ENCODE assay signal across 15 cellular contexts in the genomic region with DNA sequence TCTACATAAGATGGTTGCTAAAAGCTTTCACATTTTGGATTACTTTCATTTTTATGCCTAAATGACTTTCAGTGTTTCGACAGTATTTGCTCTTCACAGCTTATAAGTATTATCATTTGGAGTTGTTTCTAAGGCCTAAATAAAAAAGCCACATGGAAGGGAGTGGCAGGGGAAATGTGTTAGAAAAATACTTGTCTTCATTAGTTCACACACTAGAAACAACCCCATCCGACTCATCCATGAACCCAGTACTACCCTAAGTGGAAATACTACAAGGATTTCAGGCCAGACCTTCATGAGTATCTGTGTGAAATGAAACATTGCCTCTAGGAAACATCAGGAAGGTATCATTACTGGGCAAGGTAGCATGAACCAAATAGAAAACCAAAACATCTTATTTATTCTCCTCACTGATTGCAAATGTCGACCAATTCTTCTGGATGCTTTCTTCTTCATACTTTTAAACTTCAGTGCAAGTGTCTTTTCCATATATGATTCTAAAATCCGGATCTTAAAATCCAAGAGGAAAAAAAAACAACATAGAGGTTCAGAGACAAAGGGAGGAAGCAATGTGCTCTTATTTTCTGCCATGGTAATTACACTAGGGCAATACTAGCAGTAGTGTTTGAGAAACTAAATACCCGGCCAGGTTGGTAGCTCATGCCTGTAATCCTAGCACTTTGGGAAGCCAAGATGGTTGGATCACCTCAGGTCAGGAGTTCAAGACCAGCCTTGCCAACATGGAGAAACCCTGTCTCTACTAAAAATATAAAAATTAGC.
DNase-seq lines count a peak whose midpoint lies in the region; ATAC-seq and TF ChIP-seq lines count a peak whose summit lies in the region.
"Had no signal": no experiment of that assay in that cellular context is flagged by ENCODE, and none has a peak within 500 bp of the region (broad histone marks: within the 10 kb centered on the region; RNA-seq: fewer than 3 reads in every experiment).

No MANE protein-coding gene starts in this region.

- no peak overlapping the region for H2AFZ ChIP-seq in GM23338

- no TSS peak for BruUV-seq in Panc1 (replicated peaks; lab: Mats Ljungman, UMichigan)

- POLR2A ChIA-PET in Panc1 (lab: Charles Lee) = no interaction called here

- no peaks in the 10 kb centered on the region for H3K36me3 Mint-ChIP-seq in GM23338 (ENCODE audit: low read depth)
- H3K36me3 Mint-ChIP-seq: stimulated activated effector memory CD8-positive, alpha-beta T cell treated with anti-CD3 and anti-CD28 coated beads, Interleukin-12 subunit alpha, Interleukin-12 subunit beta, amount 100 ng/mL, for 72 hours had no signal

- peaks cover 2% of the 10 kb centered on the region; the same call in 1 of the 3 replicates for H3K9me3 Mint-ChIP-seq in GM23338
- H3K9me3 Mint-ChIP-seq: stimulated activated effector memory CD8-positive, alpha-beta T cell treated with anti-CD3 and anti-CD28 coated beads, Interleukin-12 subunit alpha, Interleukin-12 subunit beta, amount 100 ng/mL, for 72 hours had no signal

- H3K9me2 ChIP-seq in GM23338 (ENCODE audit: insufficient read depth) = no peaks in the 10 kb centered on the region

- no peak overlapping the region for H3K4me3 Mint-ChIP-seq in GM23338
- H3K4me3 Mint-ChIP-seq: activated CD8-positive, alpha-beta T cell treated with anti-CD3 and anti-CD28 coated beads, Interleukin-2, amount 10 ng/mL, durations not matched to agents 7 days and 5 days; stimulated activated effector memory CD8-positive, alpha-beta T cell treated with anti-CD3 and anti-CD28 coated beads, Interleukin-12 subunit alpha, Interleukin-12 subunit beta, amount 100 ng/mL, for 72 hours had no signal

- no peak for TF ChIP-seq POLR2A in gastrocnemius medialis (IDR thresholded peaks at IDR 0.05)
- no peak for TF ChIP-seq POLR2A in erythroblast (IDR thresholded peaks at IDR 0.05; ENCODE audit: low read length)

- peaks cover 46% of the 10 kb centered on the region for H3K4me1 Mint-ChIP-seq in GM23338
- H3K4me1 Mint-ChIP-seq: stimulated activated effector memory CD8-positive, alpha-beta T cell treated with anti-CD3 and anti-CD28 coated beads, Interleukin-12 subunit alpha, Interleukin-12 subunit beta, amount 100 ng/mL, for 72 hours had no signal

- H3K9me3 ChIP-seq in Panc1 (ENCODE audit: control insufficient read depth, insufficient read depth, low read depth, low read length) (no peaks in the 10 kb centered on the region), gastrocnemius medialis (no peaks in the 10 kb centered on the region)
- H3K9me3 ChIP-seq: ovary, transverse colon had no signal

- H3K4me2 ChIP-seq in GM23338 = peak overlapping the region; percentile 22; the same call in 1 of the 2 replicates

- H3K27me3 ChIP-seq in GM23338 (ENCODE audit: insufficient read depth) (no peaks in the 10 kb centered on the region), Panc1 (ENCODE audit: control insufficient read depth, insufficient read depth, low read length) (no peaks in the 10 kb centered on the region), gastrocnemius medialis (no peaks in the 10 kb centered on the region)
- H3K27me3 ChIP-seq: ovary, spleen, transverse colon had no signal

- no peaks in the 10 kb centered on the region for H4K20me1 ChIP-seq in GM23338 (replicated peaks; ENCODE audit: insufficient read depth)

- no peaks in the 10 kb centered on the region for H3F3A ChIP-seq in GM23338 (replicated peaks; ENCODE audit: low read depth)

- in situ Hi-C loops in Panc1 (cut with HindIII; ENCODE audit: low pct_unique_long_range_greater_than_20kb, low sequenced_read_pairs) = no loop called here
- in situ Hi-C loops in gastrocnemius medialis (cut with MboI; ENCODE audit: low sequenced_read_pairs in 4 of 4) = no loop called here

- H3K27me3 Mint-ChIP-seq in GM23338 (ENCODE audit: insufficient read depth, low read depth, poor library complexity) = no peaks in the 10 kb centered on the region

- H3K4me1 ChIP-seq in GM23338 (ENCODE audit: insufficient read depth) (peaks cover 56% of the 10 kb centered on the region), Panc1 (ENCODE audit: control insufficient read depth, insufficient read depth, low read length) (peaks cover 32% of the 10 kb centered on the region; the same call in 1 of the 2 replicates), gastrocnemius medialis (peaks cover 13 to 48% of the 10 kb centered on the region in 2 donors)

- H3K79me2 ChIP-seq in GM23338 (replicated peaks; ENCODE audit: insufficient read depth) = no peaks in the 10 kb centered on the region

- CTCF ChIA-PET in Panc1 (lab: Charles Lee) = interaction anchor here (0.6 kb wide), 1 partner anchor 142 kb away, joined by 6 read pairs; no protein-coding TSS in a partner anchor

- ATAC-seq in GM23338 (no peak), Panc1 (no peak), gastrocnemius medialis (no peak), GM18867 (IDR thresholded peaks at IDR 0.05; ENCODE audit: unreplicated experiment) (no peak), GM18870 (IDR thresholded peaks at IDR 0.05; ENCODE audit: unreplicated experiment) (no peak)
- ATAC-seq: activated CD8-positive, alpha-beta T cell treated with anti-CD3 and anti-CD28 coated beads, Interleukin-2, amount 10 ng/mL, durations not matched to agents 7 days and 5 days; stimulated activated effector memory CD8-positive, alpha-beta T cell treated with anti-CD3 and anti-CD28 coated beads, Interleukin-12 subunit alpha, Interleukin-12 subunit beta, amount 100 ng/mL, for 72 hours had no signal

- no peak overlapping the region for H3K27ac Mint-ChIP-seq in GM23338
- H3K27ac Mint-ChIP-seq: activated CD8-positive, alpha-beta T cell treated with anti-CD3 and anti-CD28 coated beads, Interleukin-2, amount 10 ng/mL, durations not matched to agents 7 days and 5 days; stimulated activated effector memory CD8-positive, alpha-beta T cell treated with anti-CD3 and anti-CD28 coated beads, Interleukin-12 subunit alpha, Interleukin-12 subunit beta, amount 100 ng/mL, for 72 hours had no signal

- no peaks in the 10 kb centered on the region for H3K36me3 ChIP-seq in GM23338 (ENCODE audit: insufficient read depth)
- no peaks in the 10 kb centered on the region for H3K36me3 ChIP-seq in Panc1 (ENCODE audit: control insufficient read depth, insufficient read depth, low read length)
- H3K36me3 ChIP-seq in gastrocnemius medialis = no peaks in the 10 kb centered on the region
- H3K36me3 ChIP-seq: ovary, transverse colon had no signal

- intact Hi-C loops in Panc1 (cut with micrococcal nuclease; ENCODE audit: unreplicated experiment) (no loop called here), gastrocnemius medialis (cut with DNase I; ENCODE audit: low total_unique reads) (loop anchor here (10.0 kb wide), 3 partner anchors 140 to 870 kb away; no protein-coding TSS in a partner anchor)

- H3K27ac ChIP-seq in GM23338 (ENCODE audit: low read depth) = 0 out of 2 replicates have a peak overlapping the region, but pooled peaks have one; percentile 1
- peak overlapping the region; percentile 70; the same call in 1 of the 2 replicates for H3K27ac ChIP-seq in Panc1 (ENCODE audit: low read length)
- H3K27ac ChIP-seq in gastrocnemius medialis = peak overlapping the region in 3 of 4 donors; percentile 42 to 51 (median 49)
- H3K27ac ChIP-seq: ovary, transverse colon had no signal

- DNase-seq in GM23338 (ENCODE audit: low spot score) (no peak), Panc1 (ENCODE audit: low read depth, low spot score) (no peak), fibroblast of the aortic adventitia (ENCODE audit: low read depth) (peak; percentile 40), gastrocnemius medialis (no peak), erythroblast (lab: John Stamatoyannopoulos, UW) (no peak)
- DNase-seq: activated CD8-positive, alpha-beta T cell treated with anti-CD3 and anti-CD28 coated beads, Interleukin-2, amount 10 ng/mL, durations not matched to agents 7 days and 5 days; cerebellar nuclear complex; head of caudate nucleus; midbrain; ovary; spleen; transverse colon had no signal

- H3K4me3 ChIP-seq in GM23338 = no peak overlapping the region
- H3K4me3 ChIP-seq in Panc1 (ENCODE audit: low read depth in 2 of 2, low read length in 2 of 2) = no peak overlapping the region
- peak overlapping the region; percentile 6 for H3K4me3 ChIP-seq in fibroblast of the aortic adventitia (ENCODE audit: low read depth, low read length)
- no peak overlapping the region for H3K4me3 ChIP-seq in gastrocnemius medialis
- H3K4me3 ChIP-seq: ovary, spleen, transverse colon had no signal

- no peak for TF ChIP-seq CTCF in GM23338 (conservative IDR thresholded peaks at IDR 0.05; ENCODE audit: low read depth in 2 of 2)
- no peak for TF ChIP-seq CTCF in Panc1 (IDR thresholded peaks at IDR 0.05)
- TF ChIP-seq CTCF in fibroblast of the aortic adventitia (IDR thresholded peaks at IDR 0.05; ENCODE audit: insufficient read depth, low read length) = no peak
- TF ChIP-seq CTCF in gastrocnemius medialis (IDR thresholded peaks at IDR 0.05 in 4 of 5, conservative IDR thresholded peaks at IDR 0.05 in 1 of 5) = no peak

TF ChIP-seq in GM23338, 12 proteins besides CTCF, POLR2A, EP300 and RAD21 (continues in another document):
- TF ChIP-seq CREB1 (CRISPR knock-in tag; IDR thresholded peaks at IDR 0.05; ENCODE audit: low read depth) (no peak), ZNF114 (CRISPR knock-in tag; IDR thresholded peaks at IDR 0.05) (no peak), POLR2AphosphoS5 (IDR thresholded peaks at IDR 0.05; ENCODE audit: low read depth) (no peak)

Comparison
In these comparisons a context has a peak if more than half of its experiments do, and no peak if none do; other contexts are left out.
1. H3K27ac ChIP-seq: peak in every context shown above with its lines; median percentile 70 in Panc1; 49 in gastrocnemius medialis; 1 in GM23338.